1 cellular context compared by ENCODE assay signal in the genomic region with DNA sequence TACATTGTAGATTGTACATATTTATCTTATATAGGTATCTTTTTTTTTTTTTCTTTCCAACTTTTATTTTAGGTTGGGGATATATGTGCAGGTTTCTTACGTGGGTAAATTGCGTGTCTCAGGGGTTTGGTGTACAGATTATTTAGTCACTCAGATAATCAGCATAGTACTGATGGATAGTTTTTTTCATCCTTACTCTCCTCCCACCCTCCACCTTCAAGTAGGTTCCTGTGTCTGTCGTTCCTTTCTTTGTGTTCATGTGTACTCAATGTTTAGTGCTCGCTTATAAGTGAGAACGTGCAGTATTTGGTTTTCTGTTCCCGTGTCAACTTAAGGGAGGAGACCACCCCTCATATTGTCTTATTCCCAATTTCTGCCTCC.
TF ChIP-seq lines count a peak whose summit lies in the region.

No MANE protein-coding gene starts in this region.

TF ChIP-seq in K562, 482 proteins besides CTCF, POLR2A, EP300 and RAD21:
- TF ChIP-seq ZEB2 (IDR thresholded peaks at IDR 0.05) (no peak), MEIS2 (IDR thresholded peaks at IDR 0.05; ENCODE audit: partially characterized antibody) (peak; percentile 1), HDAC2 (IDR thresholded peaks at IDR 0.05) (0 out of 2 replicates have a peak, but pooled peaks have one; percentile 36), PURB (CRISPR knock-in tag; IDR thresholded peaks at IDR 0.05; ENCODE audit: low read depth) (no peak), THAP7 (CRISPR knock-in tag; IDR thresholded peaks at IDR 0.05) (no peak)
